Comparison of ENCODE assay signal across 12 cellular contexts in the genomic region with DNA sequence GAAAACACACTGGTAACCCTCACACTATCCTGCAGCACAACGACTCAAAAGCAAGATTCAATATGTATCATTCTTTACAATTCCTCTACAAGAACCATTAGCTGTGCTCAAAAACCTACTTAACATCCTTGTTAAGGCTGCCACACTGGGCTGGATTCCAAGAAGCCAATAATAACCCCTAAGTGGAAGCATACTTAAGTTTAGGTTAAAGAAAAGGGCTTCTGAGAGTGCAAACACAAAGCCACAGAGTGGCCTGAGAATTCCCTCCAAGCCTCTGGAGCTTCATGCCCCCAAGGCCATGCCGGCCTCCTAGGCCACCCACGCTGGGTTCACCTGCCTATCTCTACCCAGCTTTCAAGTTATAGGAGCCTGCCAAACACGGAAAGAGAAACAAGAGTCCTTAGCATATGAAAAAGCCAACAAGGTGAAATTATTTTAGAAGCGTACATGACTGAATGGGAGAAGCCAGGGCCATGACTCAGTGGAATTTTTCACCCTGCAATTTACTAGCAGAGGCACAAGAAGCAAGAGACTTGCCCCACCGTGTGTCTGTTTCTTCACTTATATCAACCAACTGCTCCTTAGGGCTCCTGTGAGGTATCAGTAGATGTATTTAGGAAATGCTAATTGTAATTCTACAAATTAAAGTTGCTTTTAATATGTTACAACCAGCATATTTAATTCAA.
DNase-seq lines count a peak whose midpoint lies in the region; ATAC-seq and TF ChIP-seq lines count a peak whose summit lies in the region.
"Had no signal": no experiment of that assay in that cellular context is flagged by ENCODE, and none has a peak within 500 bp of the region (broad histone marks: within the 10 kb centered on the region; RNA-seq: fewer than 3 reads in every experiment).

No MANE protein-coding gene starts in this region.

- H3K36me3 Mint-ChIP-seq in Calu3 (ENCODE audit: insufficient read depth, unreplicated experiment): no peaks in the 10 kb centered on the region

- peaks cover 8% of the 10 kb centered on the region for H3K4me1 Mint-ChIP-seq in Calu3 (ENCODE audit: low read depth, unreplicated experiment)

- TF ChIP-seq CTCF in right atrium auricular region (IDR thresholded peaks at IDR 0.05): no peak
- TF ChIP-seq CTCF in fibroblast of the aortic adventitia (IDR thresholded peaks at IDR 0.05; ENCODE audit: insufficient read depth, low read length): no peak
- no peak for TF ChIP-seq CTCF in Calu3 (IDR thresholded peaks at IDR 0.05; ENCODE audit: unreplicated experiment)

- peak; percentile 31 for ATAC-seq in left ventricle myocardium superior
- no peak for ATAC-seq in GM19397 (IDR thresholded peaks at IDR 0.05; ENCODE audit: unreplicated experiment)
- ATAC-seq in GM21381 (IDR thresholded peaks at IDR 0.05; ENCODE audit: unreplicated experiment): no peak
- ATAC-seq: activated CD4-positive, CD25-positive, alpha-beta regulatory T cell treated with anti-CD3 and anti-CD28 coated beads, Interleukin-2, amount 50 U/mL, for 24 hours had no signal

- peaks cover 4% of the 10 kb centered on the region for H3K9me3 Mint-ChIP-seq in Calu3 (ENCODE audit: low read depth, unreplicated experiment)

- no peak overlapping the region for H3K4me3 ChIP-seq in right atrium auricular region
- no peak overlapping the region for H3K4me3 ChIP-seq in fibroblast of the aortic adventitia (ENCODE audit: low read depth, low read length)
- H3K4me3 ChIP-seq: heart left ventricle, vagina had no signal

- H3K36me3 ChIP-seq in right atrium auricular region: no peaks in the 10 kb centered on the region
- H3K36me3 ChIP-seq: heart left ventricle, vagina had no signal

- no TSS peak for BruUV-seq in Calu3 (replicated peaks; lab: Mats Ljungman, UMichigan)

- CTCF ChIA-PET in Calu3 (lab: Charles Lee): no interaction called here

- H3K9me3 ChIP-seq in right atrium auricular region: no peaks in the 10 kb centered on the region
- H3K9me3 ChIP-seq: heart left ventricle, vagina had no signal

- H3K27me3 Mint-ChIP-seq in Calu3 (ENCODE audit: unreplicated experiment): peaks cover 27% of the 10 kb centered on the region

- H3K27me3 ChIP-seq in right atrium auricular region: no peaks in the 10 kb centered on the region
- H3K27me3 ChIP-seq: heart left ventricle, vagina had no signal

- intact Hi-C loops in left ventricle myocardium superior (cut with micrococcal nuclease): no loop called here
- intact Hi-C loops in Calu3 (cut with micrococcal nuclease; ENCODE audit: unreplicated experiment): no loop called here

- no peak for DNase-seq in left ventricle myocardium superior
- no peak for DNase-seq in right atrium auricular region (ENCODE audit: low spot score)
- DNase-seq in NCI-H82 (lab: John Stamatoyannopoulos, UW): peak; percentile 47
- peak; percentile 59 for DNase-seq in fibroblast of the aortic adventitia (ENCODE audit: low read depth)
- no peak for DNase-seq in kidney tubule cell (ENCODE audit: low spot score)
- no peak for DNase-seq in Calu3
- DNase-seq: amygdala had no signal

- H3K4me1 ChIP-seq in right atrium auricular region: peaks cover 0 to 26% of the 10 kb centered on the region in 2 donors

- no peak overlapping the region for H3K4me3 Mint-ChIP-seq in Calu3 (ENCODE audit: low read depth, unreplicated experiment)

- no peak overlapping the region for H3K27ac Mint-ChIP-seq in Calu3 (ENCODE audit: unreplicated experiment)

- H3K27ac ChIP-seq in right atrium auricular region: peak overlapping the region in 1 of 2 donors; percentile 55
- H3K27ac ChIP-seq: vagina had no signal

Comparison
In these comparisons a context has a peak if more than half of its experiments do, and no peak if none do; other contexts are left out.
1. DNase-seq: peak in NCI-H82 (single experiment) and fibroblast of the aortic adventitia (single experiment); none in left ventricle myocardium superior (single experiment), right atrium auricular region (single experiment), kidney tubule cell (single experiment) and Calu3 (single experiment).